8 cellular contexts compared by ENCODE assay signal in the genomic region with DNA sequence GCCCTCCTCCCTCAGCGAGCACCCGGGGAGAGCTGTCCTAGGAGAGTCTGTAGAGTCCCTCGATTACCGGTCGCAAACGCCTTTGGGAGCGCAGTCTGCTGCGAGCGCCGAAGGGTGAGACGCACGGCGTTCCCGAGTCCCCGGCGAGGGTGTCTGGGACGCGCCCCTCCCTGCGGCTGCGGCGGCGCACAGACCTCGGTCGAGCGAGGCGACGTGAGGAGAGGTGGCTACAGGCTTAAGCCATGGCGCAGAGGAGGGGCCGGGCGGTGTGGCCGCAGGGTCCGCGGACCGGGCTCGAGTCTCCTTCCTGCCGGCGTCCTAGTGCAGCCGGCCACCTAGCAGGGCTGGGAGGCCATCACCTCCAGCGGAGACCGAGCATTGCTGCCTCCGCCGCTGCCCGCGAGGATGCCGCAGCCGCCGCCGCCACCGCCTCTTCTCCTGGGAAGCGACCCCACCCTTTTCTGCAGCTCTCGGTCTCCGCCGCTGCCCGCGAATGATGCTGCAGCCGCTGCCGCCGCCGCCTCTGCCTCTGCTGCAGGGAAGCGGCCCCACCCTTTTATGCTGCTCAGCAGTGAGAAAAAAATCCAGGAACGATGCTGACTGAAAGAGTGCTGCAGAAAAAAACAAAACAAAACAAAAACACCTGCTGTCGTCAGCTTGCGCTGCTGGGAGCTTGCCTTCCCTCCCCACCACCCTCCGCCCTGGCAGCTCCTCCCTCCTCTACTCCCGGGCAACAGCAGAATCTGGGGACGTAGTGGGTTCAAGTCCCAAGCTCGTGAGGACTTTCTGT. TPM values are rescaled to one million over a fixed set of nuclear protein-coding genes. Genes with fewer than 3 reads are reported as not detected.
DNase-seq lines count a peak whose midpoint lies in the region; ATAC-seq and TF ChIP-seq lines count a peak whose summit lies in the region.

A gene (minus strand): TSS at position 531 of the 790 bp plus-strand sequence. CDS start 669 bp downstream, outside the sequence.

- H3K9me3 Mint-ChIP-seq in brain, result peaks cover 0 to 6% (median 1%) of the 10 kb centered on the region in 5 experiments

- no peaks in the 10 kb centered on the region for H3K9me3 ChIP-seq in skeletal muscle satellite cell (replicated peaks; ENCODE audit: low read length)

- H3K27me3 Mint-ChIP-seq in brain, result peaks cover 23% of the 10 kb centered on the region

- peak within 1 kb of the TSS; percentile 89 for H3K4me2 ChIP-seq in skeletal muscle satellite cell (ENCODE audit: low read length)

- peaks cover 3% of the 10 kb centered on the region for H3K36me3 Mint-ChIP-seq in brain

- DNase-seq in activated T-cell treated with anti-CD3 and anti-CD28 coated beads, Interleukin-2, amount 50 U/mL, for 1 hour, result peak; percentile 27
- DNase-seq in activated T-cell treated with anti-CD3 and anti-CD28 coated beads for 4 hours (no peak), NCI-H526 treated with DMSO at 0.1 percent for 48 hours (lab: John Stamatoyannopoulos, UW) (peak; percentile 51), iPS-NIHi11 (ENCODE audit: low spot score) (peak; percentile 60)

- H3K36me3 ChIP-seq in skeletal muscle satellite cell (ENCODE audit: insufficient read depth, low read length), result no peaks in the 10 kb centered on the region

- peak within 1 kb of the TSS; percentile 96 to 99 (median 97) for H3K4me3 Mint-ChIP-seq in brain

- peak within 1 kb of the TSS; percentile 63 for H3K9ac ChIP-seq in skeletal muscle satellite cell (ENCODE audit: low read depth, low read length)

- H3K4me3 ChIP-seq in skeletal muscle satellite cell (ENCODE audit: low read length), result peak within 1 kb of the TSS; percentile 68

- peaks cover 44% of the 10 kb centered on the region for H3K4me1 Mint-ChIP-seq in brain

- ATAC-seq in HG03025 (IDR thresholded peaks at IDR 0.05; ENCODE audit: low FRiP score, unreplicated experiment), result no peak
- ATAC-seq in GM21619 (IDR thresholded peaks at IDR 0.05; ENCODE audit: unreplicated experiment), result no peak

- peaks cover 15% of the 10 kb centered on the region for H3K4me1 ChIP-seq in skeletal muscle satellite cell (ENCODE audit: control insufficient read depth, insufficient read depth, low read length)

- H3K27me3 ChIP-seq in skeletal muscle satellite cell (ENCODE audit: control insufficient read depth, insufficient read depth, low read length), result peaks cover 81% of the 10 kb centered on the region

- H3K27ac Mint-ChIP-seq in brain, result peak within 1 kb of the TSS; percentile 95 to 99 (median 99)

- peak in 1 of 2 experiments; percentile 36 for TF ChIP-seq CTCF in brain (conservative IDR thresholded peaks at IDR 0.05)

RNA-seq across cellular contexts. Expression of the gene that starts here (rescaled TPM):
- 171 TPM for polyA plus RNA-seq in brain (ENCODE audit: insufficient read depth, low read depth, low replicate concordance)
- 0.66 and 0.76 TPM in 2 replicates for total RNA-seq in skeletal muscle satellite cell (2012; rRNA removed)
